ENCODE assay signal across 9 cellular contexts in the genomic region with DNA sequence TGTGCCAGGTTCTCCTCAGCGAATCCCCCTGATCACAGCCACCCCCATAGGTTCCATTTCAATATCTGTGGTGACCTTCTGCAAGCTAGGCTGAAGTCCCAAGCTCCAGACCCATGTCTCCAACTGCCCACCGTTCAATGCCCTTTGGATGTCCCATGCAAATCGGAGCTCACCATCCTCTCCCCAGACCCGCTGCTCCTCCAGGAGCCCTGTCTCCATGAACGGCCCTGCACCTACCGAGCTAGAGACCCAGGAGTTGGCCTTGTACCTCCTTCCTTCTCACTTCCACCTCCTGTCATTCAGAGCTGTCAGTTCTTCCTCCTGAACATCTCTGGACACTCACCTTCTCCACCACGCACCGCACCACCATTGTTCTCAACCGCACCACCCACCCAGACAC. TPM values are rescaled to one million over a fixed set of nuclear protein-coding genes. Genes with fewer than 3 reads are reported as not detected.
DNase-seq lines count a peak whose midpoint lies in the region; ATAC-seq and TF ChIP-seq lines count a peak whose summit lies in the region.
"Had no signal": no experiment of that assay in that cellular context is flagged by ENCODE, and none has a peak within 500 bp of the region (broad histone marks: within the 10 kb centered on the region; RNA-seq: fewer than 3 reads in every experiment).

No MANE protein-coding gene starts in this region.

- H3K9ac ChIP-seq in adipocyte (ENCODE audit: low read length) (peak overlapping the region; percentile 97), liver (ENCODE audit: low read depth in 1 of 2, low read length in 2 of 2) (peak overlapping the region; percentile 32 to 54)

- H3K27me3 ChIP-seq in adipocyte (replicated peaks; ENCODE audit: control insufficient read depth, insufficient read depth, low read length): no peaks in the 10 kb centered on the region
- no peaks in the 10 kb centered on the region for H3K27me3 ChIP-seq in liver (ENCODE audit: control insufficient read depth in 4 of 4, insufficient read depth in 4 of 4, low read length in 3 of 4)
- H3K27me3 ChIP-seq in thoracic aorta (replicated peaks; ENCODE audit: insufficient read depth): no peaks in the 10 kb centered on the region
- H3K27me3 ChIP-seq in aorta (ENCODE audit: control insufficient read depth in 1 of 2, insufficient read depth in 2 of 2, low read length in 1 of 2): no peaks in the 10 kb centered on the region
- H3K27me3 ChIP-seq: SJSA1 had no signal

- TF ChIP-seq CTCF in liver (IDR thresholded peaks at IDR 0.05; ENCODE audit: low read depth, low read length, missing input control) (no peak), thoracic aorta (IDR thresholded peaks at IDR 0.05) (no peak)

- H3K27ac ChIP-seq in liver (ENCODE audit: low read depth in 1 of 2, low read length in 2 of 2) (peak overlapping the region in 1 of 2 donors; percentile 87), thoracic aorta (no peak overlapping the region), aorta (ENCODE audit: low read depth in 1 of 2, low read length in 2 of 2) (no peak overlapping the region)

- peaks cover 20% of the 10 kb centered on the region for H3K4me1 Mint-ChIP-seq in activated T-cell treated with anti-CD3 and anti-CD28 coated beads, Interleukin-2, amount 50 U/mL, for 4 hours (ENCODE audit: low read depth)

- no peak for DNase-seq in activated T-cell treated with anti-CD3 and anti-CD28 coated beads, Interleukin-2, amount 50 U/mL, for 4 hours
- DNase-seq in activated T-cell treated with anti-CD3 and anti-CD28 coated beads, Interleukin-2, amount 50 U/mL, for 1 hour: no peak
- DNase-seq in adipocyte (ENCODE audit: low read depth) (no peak), thoracic aorta (ENCODE audit: low spot score) (no peak), aorta (no peak), A172 (ENCODE audit: low spot score) (no peak)

- H3K4me1 ChIP-seq in adipocyte (ENCODE audit: control insufficient read depth, insufficient read depth, low read length): peaks cover 15% of the 10 kb centered on the region
- peaks cover 2 to 29% (median 24%) of the 10 kb centered on the region in 4 donors for H3K4me1 ChIP-seq in liver (ENCODE audit: control insufficient read depth in 4 of 4, insufficient read depth in 4 of 4, low read length in 3 of 4)
- H3K4me1 ChIP-seq in thoracic aorta (ENCODE audit: control insufficient read depth in 1 of 2, low read depth in 2 of 2): peaks cover 4 to 19% of the 10 kb centered on the region in 2 donors
- no peaks in the 10 kb centered on the region for H3K4me1 ChIP-seq in aorta (ENCODE audit: control insufficient read depth in 1 of 2, insufficient read depth in 2 of 2, low read length in 2 of 2)

- 60% methylated on average over 9 of the region's 9 CpGs for WGBS in liver
- WGBS in aorta, 2 donors: 77 to 78% methylated on average over 9 of the region's 9 CpGs

- peak overlapping the region; percentile 92 for H3K4me3 Mint-ChIP-seq in activated T-cell treated with anti-CD3 and anti-CD28 coated beads, Interleukin-2, amount 50 U/mL, for 4 hours

- no peak for TF ChIP-seq RAD21 in liver (IDR thresholded peaks at IDR 0.05)

- H3K36me3 ChIP-seq in adipocyte (ENCODE audit: control insufficient read depth, insufficient read depth, low read length, severe bottlenecking) (no peaks in the 10 kb centered on the region), liver (ENCODE audit: control insufficient read depth in 4 of 4, insufficient read depth in 3 of 4, low read depth in 1 of 4, low read length in 3 of 4) (no peaks in the 10 kb centered on the region), thoracic aorta (no peaks in the 10 kb centered on the region), aorta (ENCODE audit: control insufficient read depth in 1 of 2, insufficient read depth in 2 of 2, low read length in 1 of 2) (no peaks in the 10 kb centered on the region)

- ATAC-seq in activated T-cell treated with anti-CD3 and anti-CD28 coated beads, Interleukin-2, amount 50 U/mL, for 4 hours: no peak
- ATAC-seq in thoracic aorta (ENCODE audit: insufficient number of reproducible peaks, low FRiP score, low read depth): no peak
- no peak for ATAC-seq in aorta (ENCODE audit: low FRiP score)
- no peak for ATAC-seq in GM19351 (IDR thresholded peaks at IDR 0.05; ENCODE audit: unreplicated experiment)

- H3K4me3 ChIP-seq in adipocyte (ENCODE audit: low read length) (peak overlapping the region; percentile 85), liver (ENCODE audit: low read depth in 1 of 3, low read length in 3 of 3) (peak overlapping the region; percentile 67 to 90 (median 73)), thoracic aorta (peak overlapping the region; percentile 85), aorta (ENCODE audit: low read length in 2 of 2) (no peak overlapping the region)

- no peaks in the 10 kb centered on the region for H3K36me3 Mint-ChIP-seq in activated T-cell treated with anti-CD3 and anti-CD28 coated beads, Interleukin-2, amount 50 U/mL, for 4 hours (ENCODE audit: insufficient read depth)

- H3K27me3 Mint-ChIP-seq in activated T-cell treated with anti-CD3 and anti-CD28 coated beads, Interleukin-2, amount 50 U/mL, for 4 hours (ENCODE audit: low read depth): no peaks in the 10 kb centered on the region

- intact Hi-C loops in aorta (cut with DNase I): loop anchor here in 1 of 2 donors (5.0 kb wide), 1 partner anchor 234 kb away; a partner anchor contains a TSS

- H3K9me3 Mint-ChIP-seq in activated T-cell treated with anti-CD3 and anti-CD28 coated beads, Interleukin-2, amount 50 U/mL, for 4 hours: no peaks in the 10 kb centered on the region

- H3K9me3 ChIP-seq in adipocyte (ENCODE audit: control insufficient read depth, low read length) (no peaks in the 10 kb centered on the region), liver (ENCODE audit: control insufficient read depth in 4 of 4, low read length in 3 of 4) (no peaks in the 10 kb centered on the region), thoracic aorta (no peaks in the 10 kb centered on the region), aorta (ENCODE audit: control insufficient read depth, low read length) (no peaks in the 10 kb centered on the region)
- H3K9me3 ChIP-seq: SJSA1 had no signal

TF ChIP-seq in liver, 16 proteins besides CTCF, POLR2A, EP300 and RAD21:
- TF ChIP-seq NR2F2 (IDR thresholded peaks at IDR 0.05): no peak

RNA-seq across cellular contexts. Expression of a gene that starts 1.0 kb away (rescaled TPM):
- 10 to 100 TPM; 13.9 to 15.8 (median 15.3) TPM for total RNA-seq in activated T-cell treated with anti-CD3 and anti-CD28 coated beads, Interleukin-2, amount 50 U/mL, for 4 hours
- total RNA-seq in liver (10 to 100 TPM; 20.1 to 68.7 TPM), thoracic aorta (10 to 100 TPM; 11.7 to 23.6 TPM), aorta (10 to 100 TPM; 17.7 to 23.3 TPM)
- polyA plus RNA-seq in liver (100 to 1,000 TPM in 1 of 2 donors, 10 to 100 TPM in 1; 69.9 to 105 TPM), aorta (10 to 100 TPM; 22.4 to 22.8 TPM)
- total RNA-seq in A172 (2014; rRNA removed; shearing (Covaris generic)): 43.5 and 55.3 TPM in 2 replicates

Comparison
In these comparisons a context has a peak if more than half of its experiments do, and no peak if none do; other contexts are left out.
1. H3K4me3 ChIP-seq: peak in adipocyte (single experiment), liver (3 of 3) and thoracic aorta (single experiment); none in aorta (0 of 2).